Comparison of ENCODE assay signal across 1 cellular context in the genomic region with DNA sequence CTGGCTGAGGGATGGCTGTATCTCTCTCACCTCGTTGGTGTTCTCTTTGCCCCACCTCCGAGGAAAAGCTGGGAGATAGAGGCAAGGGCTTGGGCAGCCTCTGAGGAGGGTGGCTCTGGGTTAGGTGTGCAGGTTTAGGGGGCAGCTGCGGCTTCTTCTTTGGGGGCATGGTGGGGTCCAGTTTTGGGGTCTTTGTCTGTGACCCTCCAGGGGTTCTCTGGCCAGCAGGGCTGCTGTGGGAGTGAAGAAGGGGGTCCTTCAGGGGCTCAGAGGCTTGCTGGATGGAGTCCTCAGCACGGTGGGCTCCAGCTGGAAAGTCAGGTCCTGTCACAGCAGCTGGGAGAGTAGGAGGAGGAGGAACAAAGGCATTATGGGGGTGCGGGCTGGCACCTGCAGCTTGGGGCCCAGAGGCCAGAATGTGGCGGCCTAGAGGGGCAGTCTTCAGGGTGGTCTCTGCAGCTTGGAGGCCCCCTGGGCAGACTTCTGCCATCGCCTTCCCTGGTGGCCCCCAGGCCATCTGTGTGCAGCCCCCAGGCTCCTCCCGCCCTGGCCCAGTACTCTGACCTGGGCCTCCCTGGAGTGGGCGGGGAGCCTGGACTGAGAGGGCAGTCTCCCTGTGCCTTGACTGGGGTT.
TF ChIP-seq lines count a peak whose summit lies in the region.

No MANE protein-coding gene starts in this region.

TF ChIP-seq in H1, 55 proteins besides CTCF, POLR2A, EP300 and RAD21:
- TF ChIP-seq CEBPB (IDR thresholded peaks at IDR 0.05; ENCODE audit: low read depth, low read length) = no peak
- TF ChIP-seq FOSL1 (IDR thresholded peaks at IDR 0.05; ENCODE audit: insufficient read depth, low read depth, low read length) = no peak
- no peak for TF ChIP-seq GABPA (IDR thresholded peaks at IDR 0.05; ENCODE audit: borderline replicate concordance, insufficient read depth, low read length)
- TF ChIP-seq, protein P1, sequence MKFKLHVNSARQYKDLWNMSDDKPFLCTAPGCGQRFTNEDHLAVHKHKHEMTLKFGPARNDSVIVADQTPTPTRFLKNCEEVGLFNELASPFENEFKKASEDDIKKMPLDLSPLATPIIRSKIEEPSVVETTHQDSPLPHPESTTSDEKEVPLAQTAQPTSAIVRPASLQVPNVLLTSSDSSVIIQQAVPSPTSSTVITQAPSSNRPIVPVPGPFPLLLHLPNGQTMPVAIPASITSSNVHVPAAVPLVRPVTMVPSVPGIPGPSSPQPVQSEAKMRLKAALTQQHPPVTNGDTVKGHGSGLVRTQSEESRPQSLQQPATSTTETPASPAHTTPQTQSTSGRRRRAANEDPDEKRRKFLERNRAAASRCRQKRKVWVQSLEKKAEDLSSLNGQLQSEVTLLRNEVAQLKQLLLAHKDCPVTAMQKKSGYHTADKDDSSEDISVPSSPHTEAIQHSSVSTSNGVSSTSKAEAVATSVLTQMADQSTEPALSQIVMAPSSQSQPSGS (IDR thresholded peaks at IDR 0.05; ENCODE audit: low read length) = no peak
- no peak for TF ChIP-seq SIRT6 (IDR thresholded peaks at IDR 0.05; ENCODE audit: low read length)
- no peak for TF ChIP-seq JUND (IDR thresholded peaks at IDR 0.05; ENCODE audit: low read length)
- TF ChIP-seq CREB1 (IDR thresholded peaks at IDR 0.05) = no peak
- no peak for TF ChIP-seq CBX5 (IDR thresholded peaks at IDR 0.05; ENCODE audit: low read depth, low read length)
- no peak for TF ChIP-seq SRF (IDR thresholded peaks at IDR 0.05; ENCODE audit: low read depth, low read length)
- no peak for TF ChIP-seq CHD2 (IDR thresholded peaks at IDR 0.05; ENCODE audit: low read length)
TF ChIP-seq in H1: peak in this region for 0.
